Comparison of ENCODE assay signal across 7 cellular contexts in the genomic region with DNA sequence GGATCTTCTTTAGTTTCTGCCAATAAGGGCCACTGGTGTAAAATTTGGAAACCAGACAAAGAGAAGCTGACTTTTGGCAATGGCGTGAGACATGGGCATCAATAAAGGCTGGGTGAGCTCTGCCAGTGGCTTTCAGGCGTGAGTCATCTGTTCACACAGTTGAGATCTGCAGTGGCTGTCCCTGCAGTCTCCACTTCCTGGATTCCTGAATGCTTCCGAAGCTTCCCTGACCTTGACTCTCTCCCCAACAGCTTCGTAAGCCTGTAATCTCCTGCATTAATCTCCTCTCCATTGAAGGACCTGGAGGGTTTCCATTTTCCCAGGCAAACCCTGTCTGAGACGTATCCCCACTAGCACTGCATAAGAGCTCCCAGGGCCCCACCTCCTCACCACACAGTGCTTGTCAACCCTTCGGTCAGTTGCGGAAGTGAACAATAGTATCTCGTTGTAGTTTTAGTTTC.
DNase-seq lines count a peak whose midpoint lies in the region; ATAC-seq and TF ChIP-seq lines count a peak whose summit lies in the region.

No MANE protein-coding gene starts in this region.

- H3K9ac ChIP-seq in skeletal muscle satellite cell (ENCODE audit: low read depth, low read length): peak overlapping the region; percentile 71

- H3K4me2 ChIP-seq in skeletal muscle satellite cell (ENCODE audit: low read length): peak overlapping the region; percentile 83

- TF ChIP-seq CTCF in GM12864 (IDR thresholded peaks at IDR 0.05; ENCODE audit: low read depth, low read length, missing control alignments) (no peak), epithelial cell of esophagus (IDR thresholded peaks at IDR 0.05; ENCODE audit: insufficient read depth, low read depth, low read length, missing control alignments) (no peak), GM20000 (IDR thresholded peaks at IDR 0.05; ENCODE audit: extremely low read depth, missing control alignments) (no peak)

- no peaks in the 10 kb centered on the region for H3K27me3 ChIP-seq in skeletal muscle satellite cell (ENCODE audit: control insufficient read depth, insufficient read depth, low read length)

- H3K9me3 ChIP-seq in skeletal muscle satellite cell (replicated peaks; ENCODE audit: low read length): no peaks in the 10 kb centered on the region

- DNase-seq in GM12864 (ENCODE audit: low read depth): peak; percentile 22
- DNase-seq in OCI-M1 (lab: John Stamatoyannopoulos, UW): peak; percentile 59
- DNase-seq in epithelial cell of esophagus (ENCODE audit: low read depth): peak; percentile 4
- no peak for DNase-seq in GM20000 (ENCODE audit: low spot score)

- H3K4me3 ChIP-seq in GM12864 (ENCODE audit: low read depth, low read length): no peak overlapping the region
- no peak overlapping the region for H3K4me3 ChIP-seq in epithelial cell of esophagus (ENCODE audit: low read length)
- H3K4me3 ChIP-seq in skeletal muscle satellite cell (ENCODE audit: low read length): peak overlapping the region; percentile 65

- ATAC-seq in HG03095 (IDR thresholded peaks at IDR 0.05; ENCODE audit: unreplicated experiment) (no peak), GM19351 (IDR thresholded peaks at IDR 0.05; ENCODE audit: unreplicated experiment) (no peak)

- peaks cover 15% of the 10 kb centered on the region for H3K4me1 ChIP-seq in skeletal muscle satellite cell (ENCODE audit: control insufficient read depth, insufficient read depth, low read length)

- no peaks in the 10 kb centered on the region for H3K36me3 ChIP-seq in skeletal muscle satellite cell (ENCODE audit: insufficient read depth, low read length)
